8 cellular contexts compared by ENCODE assay signal in genomic region chr22:37260939-37261338, GRCh38. TPM values are rescaled to one million over a fixed set of nuclear protein-coding genes. Genes with fewer than 3 reads are reported as not detected.
A peak's percentile ranks its signal among the peaks of the same experiment; 100 is the strongest.
DNase-seq lines count a peak whose midpoint lies in the region; ATAC-seq and TF ChIP-seq lines count a peak whose summit lies in the region.

No MANE protein-coding gene starts in this region.

- no peak overlapping the region for H3K4me3 ChIP-seq in IMR-90 (ENCODE audit: insufficient read depth, low read depth, low read length)

- no peak overlapping the region for H2BK5ac ChIP-seq in IMR-90 (ENCODE audit: low read depth, low read length, poor library complexity, severe bottlenecking)

- H3K9me1 ChIP-seq in IMR-90 (ENCODE audit: insufficient read depth, low read length) = no peaks in the 10 kb centered on the region

- no peaks in the 10 kb centered on the region for H3K36me3 ChIP-seq in IMR-90 (ENCODE audit: control insufficient read depth, insufficient read depth, low read length)

- no peak overlapping the region for H3K23ac ChIP-seq in IMR-90 (ENCODE audit: low read depth, low read length)

- TF ChIP-seq CTCF in IMR-90 (conservative IDR thresholded peaks at IDR 0.05; ENCODE audit: low read depth, low read length) = peak; percentile 79

- in situ Hi-C loops in IMR-90 (cut with MboI; ENCODE audit: low sequenced_read_pairs) = no loop called here

- H3K9me3 ChIP-seq in IMR-90 (ENCODE audit: control insufficient read depth, insufficient read depth, low read length) = peaks cover 13% of the 10 kb centered on the region

- DNase-seq in Daoy (ENCODE audit: low read depth) (peak; percentile 61), IMR-90 (peak; percentile 51), SKM-1 (lab: John Stamatoyannopoulos, UW; ENCODE audit: unreplicated experiment) (peak; percentile 37), amniotic epithelial cell (ENCODE audit: low read depth) (peak; percentile 37), iPS-NIHi11 (ENCODE audit: low spot score) (peak; percentile 85)
- peak; percentile 38 to 52 for DNase-seq in stimulated activated CD4-positive, alpha-beta T cell treated with anti-CD3 and anti-CD28 coated beads, Interleukin-15, amount 100 ng/mL, for 48 hours (ENCODE audit: low read depth in 2 of 2)

- H2BK120ac ChIP-seq in IMR-90 (ENCODE audit: low read depth, low read length) = no peak overlapping the region

- peak; percentile 63 for TF ChIP-seq RAD21 in IMR-90 (IDR thresholded peaks at IDR 0.05; ENCODE audit: low read length)

- POLR2A ChIA-PET in IMR-90 (lab: Charles Lee; ENCODE audit: unreplicated experiment) = no interaction called here

- WGBS in IMR-90 (ENCODE audit: extremely low coverage in 2 of 2, insufficient read length in 1 of 2), 2 experiments = 19% methylated on average over 8 of the region's 14 CpGs; no CpG with 5 or more reads in 1 of the 2 experiments

- no peak overlapping the region for H4K91ac ChIP-seq in IMR-90 (ENCODE audit: insufficient read depth, low read depth, low read length)

- H3K4ac ChIP-seq in IMR-90 (ENCODE audit: low read depth, low read length) = no peak overlapping the region

- H2AFZ ChIP-seq in IMR-90 (replicated peaks; ENCODE audit: low read length, poor library complexity) = peak overlapping the region; percentile 77

- H3K56ac ChIP-seq in IMR-90 (ENCODE audit: extremely low read depth, insufficient read depth, low read length) = no peak overlapping the region

- dilution Hi-C loops in IMR-90 (cut with HindIII; ENCODE audit: low sequenced_read_pairs, unreplicated experiment) = no loop called here

- no peak overlapping the region for H3K4me2 ChIP-seq in IMR-90 (ENCODE audit: low read depth, low read length)

- no peak for TF ChIP-seq POLR2A in IMR-90 (IDR thresholded peaks at IDR 0.05; ENCODE audit: low read depth, low read length)

- no peaks in the 10 kb centered on the region for H3K79me1 ChIP-seq in IMR-90 (ENCODE audit: low read depth in 1 of 2, low read length in 2 of 2)

- H3K14ac ChIP-seq in IMR-90 (replicated peaks; ENCODE audit: low read depth, low read length) = no peak overlapping the region

- no peak overlapping the region for H4K5ac ChIP-seq in IMR-90 (ENCODE audit: low read depth, low read length)

- H2BK20ac ChIP-seq in IMR-90 (ENCODE audit: low read depth, low read length) = no peak overlapping the region

- no TSS peak for BruUV-seq in IMR-90 (replicated peaks; lab: Mats Ljungman, UMichigan)

- peaks cover 9% of the 10 kb centered on the region for H3K27me3 ChIP-seq in IMR-90 (ENCODE audit: control insufficient read depth, insufficient read depth, low read length)

- H4K20me1 ChIP-seq in IMR-90 (ENCODE audit: insufficient read depth, low read length) = no peaks in the 10 kb centered on the region

- peaks cover 2% of the 10 kb centered on the region for H3K4me1 ChIP-seq in IMR-90 (ENCODE audit: control insufficient read depth, insufficient read depth, low read length)

- ATAC-seq in IMR-90 (ENCODE audit: low read depth) (peak; percentile 81), GM21576 (IDR thresholded peaks at IDR 0.05; ENCODE audit: unreplicated experiment) (no peak), GM19452 (IDR thresholded peaks at IDR 0.05; ENCODE audit: unreplicated experiment) (no peak)

- no peak overlapping the region for H2AK5ac ChIP-seq in IMR-90 (ENCODE audit: low read depth, low read length)

- H3K9ac ChIP-seq in IMR-90 (ENCODE audit: low read depth, low read length) = no peak overlapping the region

- no peak overlapping the region for H3K27ac ChIP-seq in IMR-90 (ENCODE audit: insufficient read depth, low read length)

- H3K18ac ChIP-seq in IMR-90 (ENCODE audit: low read depth, low read length) = no peak overlapping the region

- H2AK9ac ChIP-seq in IMR-90 (replicated peaks; ENCODE audit: low read depth, low read length, poor library complexity) = peak overlapping the region; percentile 25

- CTCF ChIA-PET in IMR-90 (lab: Yijun Ruan, JAX) = interaction anchor here (0.8 to 1.8 kb wide), 8 partner anchors 9 to 129 kb away, joined by 3 to 5 read pairs (median 3); no protein-coding TSS in a partner anchor

- H4K8ac ChIP-seq in IMR-90 (ENCODE audit: low read depth in 2 of 2, low read length in 2 of 2) = no peak overlapping the region

- intact Hi-C loops in IMR-90 (cut with micrococcal nuclease) = loop anchor here (1.0 kb wide), 1 partner anchor 95 kb away; no protein-coding TSS in a partner anchor

- no peak overlapping the region for H2BK15ac ChIP-seq in IMR-90 (ENCODE audit: low read depth, low read length)

TF ChIP-seq in IMR-90, 13 proteins besides CTCF, POLR2A, EP300 and RAD21:
- TF ChIP-seq CHD1 (IDR thresholded peaks at IDR 0.05; ENCODE audit: low read depth, low read length) (no peak), SMC3 (IDR thresholded peaks at IDR 0.05; ENCODE audit: low read depth, low read length) (peak; percentile 67)

RNA-seq across cellular contexts. Expression of gene RAC2, which starts 16.9 kb away (rescaled TPM):
- 40.5 and 59.0 TPM in 2 replicates for total RNA-seq in Daoy (2014; rRNA removed; shearing (Covaris generic))
- total RNA-seq in IMR-90 (2012; rRNA removed) = 10.0 and 11.1 TPM in 2 replicates
- polyA plus RNA-seq in IMR-90 (2012; rRNA removed) = 72.3 and 77.1 TPM in 2 replicates
- 56.9 and 106 TPM in 2 replicates for polyA plus RNA-seq in IMR-90 (2012; cell fraction: cytosol; rRNA removed)
- 33.8 and 79.6 TPM in 2 replicates for polyA plus RNA-seq in IMR-90 (2012; cell fraction: nucleus; rRNA removed; ENCODE audit: low replicate concordance)

RNA-seq across cellular contexts. Expression of gene CYTH4, which starts 21.4 kb away (rescaled TPM):
- 1.7 and 8.2 TPM in 2 replicates for total RNA-seq in Daoy (2014; rRNA removed; shearing (Covaris generic))
- 0.28 and 0.36 TPM in 2 replicates for total RNA-seq in IMR-90 (2012; rRNA removed)
- 0.55 and 0.85 TPM in 2 replicates for polyA plus RNA-seq in IMR-90 (2012; rRNA removed)
- 0.38 TPM in 2 replicates for polyA plus RNA-seq in IMR-90 (2012; cell fraction: cytosol; rRNA removed)
- polyA plus RNA-seq in IMR-90 (2012; cell fraction: nucleus; rRNA removed; ENCODE audit: low replicate concordance) = 0.68 and 0.84 TPM in 2 replicates

RNA-seq across cellular contexts. Expression of gene SSTR3, which starts 48.7 kb away (rescaled TPM):
- not detected in 2 replicates for total RNA-seq in Daoy (2014; rRNA removed; shearing (Covaris generic))
- total RNA-seq in IMR-90 (2012; rRNA removed) = under 0.01 TPM in 2 replicates
- 0.07 TPM in 2 replicates for polyA plus RNA-seq in IMR-90 (2012; rRNA removed)
- 0.03 and 0.04 TPM in 2 replicates for polyA plus RNA-seq in IMR-90 (2012; cell fraction: cytosol; rRNA removed)
- polyA plus RNA-seq in IMR-90 (2012; cell fraction: nucleus; rRNA removed; ENCODE audit: low replicate concordance) = 0.09 and 0.16 TPM in 2 replicates
